ENCODE assay signal across 32 cellular contexts in genomic region chr15:39529457-39529856, GRCh38.
"Had no signal": no experiment of that assay in that cellular context is flagged by ENCODE, and none has a peak within 500 bp of the region (broad histone marks: within the 10 kb centered on the region; RNA-seq: fewer than 3 reads in every experiment).

No MANE protein-coding gene starts in this region.

- H3K9me3 ChIP-seq: MG63, SJSA1, SK-N-SH had no signal

- H3K4me1 ChIP-seq: Peyer's patch, SJSA1 had no signal

- DNase-seq: MG63, NCI-H1048, NCI-H1092 treated with DMSO at 0.1 percent for 48 hours, NCI-H1105 treated with DMSO at 0.1 percent for 48 hours, NCI-H1417, NCI-H1436, NCI-H146, NCI-H1694, NCI-H187, NCI-H1930, NCI-H2029 treated with DMSO at 0.1 percent for 48 hours, NCI-H2081 treated with DMSO at 0.1 percent for 48 hours, NCI-H2107, NCI-H2171, NCI-H226, NCI-H446 treated with DMSO at 0.1 percent for 48 hours, NCI-H510A, NCI-H524, NCI-H526, NCI-H69, NCI-H748 treated with DMSO at 0.1 percent for 48 hours, NCI-H82, OCI-M1, PC-3, Peyer's patch, Right ventricle myocardium superior, RPMI8226, SHP77 treated with DMSO at 0.1 percent for 48 hours, SK-N-SH, SW 1271, T-helper 1 cell had no signal

- H3K36me3 ChIP-seq: MG63, Peyer's patch, SJSA1 had no signal

- ATAC-seq: PC-3 had no signal

- H3K4me3 ChIP-seq: MG63, Peyer's patch, SJSA1 had no signal

- H3K4me2 ChIP-seq: SK-N-SH had no signal

- H3K27ac ChIP-seq: Peyer's patch, SJSA1 had no signal

- H3K9ac ChIP-seq: SK-N-SH had no signal

- H3K27me3 ChIP-seq: MG63, Peyer's patch, SJSA1 had no signal
